ENCODE assay signal across 8 cellular contexts in genomic region chr9:128422022-128422782, GRCh38. TPM values are rescaled to one million over a fixed set of nuclear protein-coding genes. Genes with fewer than 3 reads are reported as not detected.
DNase-seq lines count a peak whose midpoint lies in the region; ATAC-seq, FAIRE-seq and TF ChIP-seq lines count a peak whose summit lies in the region.
"Not testable (repeated sequence)": the region's sequence is repeated elsewhere in the genome, so short reads cannot be mapped to it uniquely, and the experiment has no call there.

No MANE protein-coding gene starts in this region.

- POLR2A ChIA-PET in AG04450 (lab: Yijun Ruan, JAX); HepG2 (lab: Yijun Ruan, JAX): not testable (repeated sequence)
- POLR2A ChIA-PET in PC-9 (lab: Charles Lee; ENCODE audit: unreplicated experiment): interaction anchor here (0.6 kb wide), 1 partner anchor 408 kb away, joined by 4 read pairs; the partner anchor contains the start of gene SPOUT1

- not testable (repeated sequence) for DNase-seq in AG04450 (ENCODE audit: low read depth, low spot score); GM23338 (ENCODE audit: low spot score); PC-9; ascending aorta (ENCODE audit: low spot score in 2 of 2); epithelial cell of prostate (ENCODE audit: low read depth, low spot score); HepG2 (ENCODE audit: low spot score); osteoblast (ENCODE audit: insufficient read length, low spot score, missing footprints); thoracic aorta (ENCODE audit: low spot score)

- not testable (repeated sequence) for H3K4me1 ChIP-seq in GM23338 (ENCODE audit: insufficient read depth)
- H3K4me1 ChIP-seq in PC-9 (replicated peaks; ENCODE audit: insufficient read depth) (peaks cover 12% of the 10 kb centered on the region), ascending aorta (peaks cover 0 to 17% of the 10 kb centered on the region in 2 donors), HepG2 (ENCODE audit: insufficient read depth, low read length) (peaks cover 22% of the 10 kb centered on the region), osteoblast (ENCODE audit: insufficient read depth, low read length) (peaks cover 25% of the 10 kb centered on the region), thoracic aorta (ENCODE audit: control insufficient read depth in 1 of 2, low read depth in 2 of 2) (peaks cover 11 to 26% of the 10 kb centered on the region in 2 donors)

- not testable (repeated sequence) for TF ChIP-seq RAD21 in HepG2 (CRISPR knock-in tag; IDR thresholded peaks at IDR 0.05)

- peak overlapping the region; percentile 60; the same call in 1 of the 2 replicates for H3K9ac ChIP-seq in HepG2 (ENCODE audit: insufficient read depth, low read depth, low read length)

- in situ Hi-C loops in HepG2 (cut with HindIII; ENCODE audit: extremely low pct_ligation_motif_present, low pct_unique_long_range_greater_than_20kb): not testable (repeated sequence)

- not testable (repeated sequence) for H2AFZ ChIP-seq in GM23338; PC-9; HepG2 (ENCODE audit: low read length)
- H2AFZ ChIP-seq in osteoblast (ENCODE audit: low read length): peak overlapping the region; percentile 92

- H3K4me2 ChIP-seq in GM23338: not testable (repeated sequence)
- peak overlapping the region; percentile 94; the same call in 1 of the 2 replicates for H3K4me2 ChIP-seq in PC-9
- H3K4me2 ChIP-seq in HepG2 (ENCODE audit: low read depth, low read length): peak overlapping the region; percentile 84
- peak overlapping the region; percentile 96 for H3K4me2 ChIP-seq in osteoblast (ENCODE audit: insufficient read depth, low read length)

- peaks cover 28% of the 10 kb centered on the region for H3K27me3 Mint-ChIP-seq in GM23338 (ENCODE audit: insufficient read depth, low read depth, poor library complexity)

- CTCF ChIA-PET in AG04450 (lab: Charles Lee): interaction anchor here (0.6 to 3.8 kb wide), 2 partner anchors 16 to 454 kb away, joined by 3 to 30 read pairs; no protein-coding TSS in a partner anchor
- CTCF ChIA-PET in PC-9 (lab: Charles Lee); HepG2 (lab: Yijun Ruan, JAX; ENCODE audit: low intra/inter-chr PET ratio, low total read pairs): not testable (repeated sequence)

- H3K9me3 Mint-ChIP-seq in GM23338: not testable (repeated sequence)

- not testable (repeated sequence) for H3K9me2 ChIP-seq in GM23338 (ENCODE audit: insufficient read depth); PC-9 (ENCODE audit: insufficient read depth)

- 90% methylated on average over 11 of the region's 13 CpGs for WGBS in HepG2 (ENCODE audit: low lambda C conversion rate)

- not testable (repeated sequence) for H4K20me1 ChIP-seq in GM23338 (replicated peaks; ENCODE audit: insufficient read depth); PC-9 (ENCODE audit: insufficient read depth); HepG2 (ENCODE audit: insufficient read depth, low read length); osteoblast (ENCODE audit: insufficient read depth, low read length)

- not testable (repeated sequence) for TF ChIP-seq EP300 in HepG2 (IDR thresholded peaks at IDR 0.05; ENCODE audit: low read depth in 2 of 2, low read length in 2 of 2); HepG2 (CRISPR knock-in tag; IDR thresholded peaks at IDR 0.05; ENCODE audit: borderline replicate concordance)

- ATAC-seq in GM23338; HepG2; thoracic aorta (ENCODE audit: insufficient number of reproducible peaks, low FRiP score, low read depth): not testable (repeated sequence)

- H3K36me3 Mint-ChIP-seq in GM23338 (ENCODE audit: low read depth): not testable (repeated sequence)

- not testable (repeated sequence) for H3K27ac ChIP-seq in AG04450 (ENCODE audit: low read depth, low read length); GM23338 (ENCODE audit: low read depth); PC-9; HepG2 (ENCODE audit: extremely low read length, insufficient read depth, low read length)
- H3K27ac ChIP-seq in ascending aorta: peak overlapping the region; percentile 82
- H3K27ac ChIP-seq in epithelial cell of prostate: peak overlapping the region; percentile 84
- H3K27ac ChIP-seq in osteoblast (ENCODE audit: low read depth, low read length): peak overlapping the region; percentile 86
- peak overlapping the region in 1 of 2 donors; percentile 75 for H3K27ac ChIP-seq in thoracic aorta

- TF ChIP-seq CTCF in AG04450 (IDR thresholded peaks at IDR 0.05; ENCODE audit: low read depth, low read length); GM23338 (conservative IDR thresholded peaks at IDR 0.05; ENCODE audit: low read depth in 2 of 2); PC-9 (conservative IDR thresholded peaks at IDR 0.05); ascending aorta (IDR thresholded peaks at IDR 0.05); HepG2 (CRISPR knock-in tag; IDR thresholded peaks at IDR 0.05); osteoblast (IDR thresholded peaks at IDR 0.05; ENCODE audit: extremely low read depth, low read depth, low read length); thoracic aorta (IDR thresholded peaks at IDR 0.05): not testable (repeated sequence)

- H3K9me3 ChIP-seq in AG04450 (ENCODE audit: control insufficient read depth, insufficient read depth, low read length); PC-9 (ENCODE audit: insufficient read depth, low read depth); ascending aorta; HepG2 (ENCODE audit: low read length); osteoblast (ENCODE audit: low read depth, low read length); thoracic aorta: not testable (repeated sequence)

- not testable (repeated sequence) for TF ChIP-seq POLR2A in HepG2 (IDR thresholded peaks at IDR 0.05; ENCODE audit: insufficient read depth in 1 of 2, low read depth in 2 of 2, low read length in 2 of 2)

- peaks cover 12% of the 10 kb centered on the region; the same call in 1 of the 2 replicates for H3F3A ChIP-seq in GM23338 (replicated peaks; ENCODE audit: low read depth)
- H3F3A ChIP-seq in PC-9 (ENCODE audit: insufficient read depth, low read depth): not testable (repeated sequence)

- peak overlapping the region; percentile 73 for H3K4me3 ChIP-seq in AG04450 (ENCODE audit: low read depth, low read length)
- not testable (repeated sequence) for H3K4me3 ChIP-seq in GM23338; PC-9; HepG2 (replicated peaks in 1 of 3; ENCODE audit: insufficient read depth in 1 of 3, low read depth in 2 of 3, low read length in 3 of 3)
- H3K4me3 ChIP-seq in ascending aorta: peak overlapping the region in 1 of 2 donors; percentile 93
- peak overlapping the region; percentile 97 for H3K4me3 ChIP-seq in osteoblast (ENCODE audit: insufficient read depth, low read length)
- peak overlapping the region; percentile 97 for H3K4me3 ChIP-seq in thoracic aorta

- H3K4me1 Mint-ChIP-seq in GM23338: not testable (repeated sequence)

- not testable (repeated sequence) for FAIRE-seq in HepG2 (lab: Jason Lieb, UNC)

- intact Hi-C loops in PC-9 (cut with micrococcal nuclease; ENCODE audit: unreplicated experiment); ascending aorta (cut with DNase I); HepG2 (cut with micrococcal nuclease; ENCODE audit: unreplicated experiment): not testable (repeated sequence)

- H3K27me3 ChIP-seq in AG04450 (ENCODE audit: control insufficient read depth, insufficient read depth, low read length); PC-9 (ENCODE audit: insufficient read depth, low read depth); ascending aorta; HepG2 (ENCODE audit: control insufficient read depth in 1 of 2, insufficient read depth in 2 of 2, low read length in 2 of 2); osteoblast (ENCODE audit: insufficient read depth, low read length); thoracic aorta (replicated peaks; ENCODE audit: insufficient read depth): not testable (repeated sequence)
- H3K27me3 ChIP-seq in GM23338 (ENCODE audit: insufficient read depth): peaks cover 46% of the 10 kb centered on the region

- not testable (repeated sequence) for H3K36me3 ChIP-seq in GM23338 (ENCODE audit: insufficient read depth); PC-9 (ENCODE audit: low read depth); HepG2 (replicated peaks in 1 of 2; ENCODE audit: control insufficient read depth in 1 of 2, insufficient read depth in 2 of 2, low read length in 2 of 2); thoracic aorta
- H3K36me3 ChIP-seq in ascending aorta (peaks cover 0 to 17% of the 10 kb centered on the region in 2 donors), osteoblast (ENCODE audit: insufficient read depth, low read length) (peaks cover 32% of the 10 kb centered on the region)

- BruUV-seq in PC-9 (replicated peaks; lab: Mats Ljungman, UMichigan) (TSS peak; percentile 40), HepG2 (replicated peaks; lab: Mats Ljungman, UMichigan) (TSS peak; percentile 48)

- H3K79me2 ChIP-seq in GM23338 (replicated peaks; ENCODE audit: insufficient read depth); PC-9 (ENCODE audit: low read depth); HepG2 (ENCODE audit: insufficient read depth, low read length): not testable (repeated sequence)
- H3K79me2 ChIP-seq in osteoblast (ENCODE audit: insufficient read depth, low read length): peaks cover 20% of the 10 kb centered on the region

- H3K4me3 Mint-ChIP-seq in GM23338: peak overlapping the region; percentile 17; the same call in 1 of the 3 replicates

- not testable (repeated sequence) for H3K27ac Mint-ChIP-seq in GM23338

RNA-seq across cellular contexts. Expression of gene CERCAM, which starts 1.5 kb away (rescaled TPM):
- polyA plus RNA-seq in AG04450 (2011; rRNA removed) (54.9 and 72.1 TPM in 2 replicates), GM23338 (2016; fragmentation: Nextera tagmentation; extraction: Ambion mirVana) (2.7 TPM in 2 replicates), HepG2 (2011; rRNA removed) (17.1 and 19.6 TPM in 2 replicates)
- polyA minus RNA-seq in AG04450 (2011; rRNA and poly(A)+ RNA removed): 30.8 and 50.1 TPM in 2 replicates
- total RNA-seq in GM23338 (2014; rRNA removed; shearing (Covaris generic)): 5.6 and 7.9 TPM in 2 replicates
- total RNA-seq in PC-9 (2021) (87.2 and 111 TPM in 2 replicates), ascending aorta (70.5 TPM), HepG2 (2016; rRNA removed; fragmentation: Illumina TruSeq; extraction: Trizol) (4.2 and 9.0 TPM in 2 replicates), osteoblast (186 and 195 TPM in 2 replicates), thoracic aorta (100 to 1,000 TPM in 1 of 2 donors, 10 to 100 TPM in 1; 51.8 to 120 TPM)
- 3.2 and 3.4 TPM in 2 replicates for total RNA-seq in HepG2 (2016; cell fraction: cytosol; rRNA removed; fragmentation: Illumina TruSeq; extraction: Trizol; ENCODE audit: low read depth)
- total RNA-seq in HepG2 (2016; cell fraction: insoluble cytoplasmic fraction; rRNA removed; fragmentation: Illumina TruSeq; extraction: Trizol): 2.8 and 8.0 TPM in 2 replicates
- total RNA-seq in HepG2 (2016; cell fraction: membrane; rRNA removed; fragmentation: Illumina TruSeq; extraction: Trizol): 5.1 TPM in 2 replicates
- total RNA-seq in HepG2 (2016; cell fraction: nucleus; rRNA removed; fragmentation: Illumina TruSeq; extraction: Trizol): 10.5 and 11.6 TPM in 2 replicates
- 15.6 and 24.7 TPM in 2 replicates for polyA plus RNA-seq in HepG2 (2011; cell fraction: cytosol; rRNA removed)
- 52.1 and 62.8 TPM in 2 replicates for polyA plus RNA-seq in HepG2 (2011; cell fraction: nucleus; rRNA removed)
- 5.9 and 7.0 TPM in 2 replicates for polyA plus RNA-seq in HepG2 (2012)
- 4.7 and 5.3 TPM in 2 replicates for polyA plus RNA-seq in HepG2 (2016; cell fraction: cytosol; fragmentation: Illumina TruSeq; extraction: Trizol; ENCODE audit: low read depth)
- 3.9 and 4.0 TPM in 2 replicates for polyA plus RNA-seq in HepG2 (2016; cell fraction: insoluble cytoplasmic fraction; fragmentation: Illumina TruSeq; extraction: Trizol; ENCODE audit: low read depth)
- 6.5 and 7.0 TPM in 2 replicates for polyA plus RNA-seq in HepG2 (2016; cell fraction: membrane; fragmentation: Illumina TruSeq; extraction: Trizol; ENCODE audit: low read depth)
- 18.8 and 19.8 TPM in 2 replicates for polyA plus RNA-seq in HepG2 (2016; cell fraction: nucleus; fragmentation: Illumina TruSeq; extraction: Trizol; ENCODE audit: insufficient read depth, low read depth)
- polyA minus RNA-seq in HepG2 (2011; rRNA and poly(A)+ RNA removed; ENCODE audit: low replicate concordance): 1.3 and 29.5 TPM in 2 replicates
- 9.5 and 10.8 TPM in 2 replicates for polyA minus RNA-seq in HepG2 (2011; cell fraction: cytosol; rRNA and poly(A)+ RNA removed)
- polyA minus RNA-seq in HepG2 (2011; cell fraction: nucleus; rRNA and poly(A)+ RNA removed): 8.8 and 10.6 TPM in 2 replicates

RNA-seq across cellular contexts. Expression of gene ODF2, which starts 33.6 kb away (rescaled TPM):
- polyA plus RNA-seq in AG04450 (2011; rRNA removed) (16.8 and 19.4 TPM in 2 replicates), GM23338 (2016; fragmentation: Nextera tagmentation; extraction: Ambion mirVana) (13.2 and 17.5 TPM in 2 replicates), HepG2 (2011; rRNA removed) (9.8 and 10.0 TPM in 2 replicates)
- 11.3 and 12.0 TPM in 2 replicates for polyA minus RNA-seq in AG04450 (2011; rRNA and poly(A)+ RNA removed)
- total RNA-seq in GM23338 (2014; rRNA removed; shearing (Covaris generic)): 23.5 and 26.9 TPM in 2 replicates
- total RNA-seq in PC-9 (2021) (49.4 and 58.2 TPM in 2 replicates), ascending aorta (26.9 TPM), HepG2 (2016; rRNA removed; fragmentation: Illumina TruSeq; extraction: Trizol) (28.3 and 31.3 TPM in 2 replicates), osteoblast (25.9 and 26.4 TPM in 2 replicates), thoracic aorta (10 to 100 TPM; 22.5 to 36.5 TPM)
- total RNA-seq in HepG2 (2016; cell fraction: cytosol; rRNA removed; fragmentation: Illumina TruSeq; extraction: Trizol; ENCODE audit: low read depth): 6.8 and 10.0 TPM in 2 replicates
- total RNA-seq in HepG2 (2016; cell fraction: insoluble cytoplasmic fraction; rRNA removed; fragmentation: Illumina TruSeq; extraction: Trizol): 28.2 and 33.5 TPM in 2 replicates
- total RNA-seq in HepG2 (2016; cell fraction: membrane; rRNA removed; fragmentation: Illumina TruSeq; extraction: Trizol): 17.0 and 17.8 TPM in 2 replicates
- 32.1 and 38.6 TPM in 2 replicates for total RNA-seq in HepG2 (2016; cell fraction: nucleus; rRNA removed; fragmentation: Illumina TruSeq; extraction: Trizol)
- 3.3 and 3.7 TPM in 2 replicates for polyA plus RNA-seq in HepG2 (2011; cell fraction: cytosol; rRNA removed)
- polyA plus RNA-seq in HepG2 (2011; cell fraction: nucleus; rRNA removed): 69.5 and 91.8 TPM in 2 replicates
- 12.4 and 16.5 TPM in 2 replicates for polyA plus RNA-seq in HepG2 (2012)
- polyA plus RNA-seq in HepG2 (2016; cell fraction: cytosol; fragmentation: Illumina TruSeq; extraction: Trizol; ENCODE audit: low read depth): 5.0 TPM in 2 replicates
- polyA plus RNA-seq in HepG2 (2016; cell fraction: insoluble cytoplasmic fraction; fragmentation: Illumina TruSeq; extraction: Trizol; ENCODE audit: low read depth): 23.7 and 26.7 TPM in 2 replicates
- 7.9 and 9.5 TPM in 2 replicates for polyA plus RNA-seq in HepG2 (2016; cell fraction: membrane; fragmentation: Illumina TruSeq; extraction: Trizol; ENCODE audit: low read depth)
- 69.2 and 78.2 TPM in 2 replicates for polyA plus RNA-seq in HepG2 (2016; cell fraction: nucleus; fragmentation: Illumina TruSeq; extraction: Trizol; ENCODE audit: insufficient read depth, low read depth)
- 4.7 and 19.7 TPM in 2 replicates for polyA minus RNA-seq in HepG2 (2011; rRNA and poly(A)+ RNA removed; ENCODE audit: low replicate concordance)
- polyA minus RNA-seq in HepG2 (2011; cell fraction: cytosol; rRNA and poly(A)+ RNA removed): 3.1 and 3.5 TPM in 2 replicates
- 13.1 and 15.3 TPM in 2 replicates for polyA minus RNA-seq in HepG2 (2011; cell fraction: nucleus; rRNA and poly(A)+ RNA removed)

RNA-seq across cellular contexts. Expression of gene URM1, which starts 51.0 kb away (rescaled TPM):
- polyA plus RNA-seq in AG04450 (2011; rRNA removed) (44.7 and 65.1 TPM in 2 replicates), GM23338 (2016; fragmentation: Nextera tagmentation; extraction: Ambion mirVana) (27.9 and 28.6 TPM in 2 replicates), HepG2 (2011; rRNA removed) (41.3 and 51.5 TPM in 2 replicates)
- polyA minus RNA-seq in AG04450 (2011; rRNA and poly(A)+ RNA removed): 34.3 and 47.8 TPM in 2 replicates
- 45.3 and 47.8 TPM in 2 replicates for total RNA-seq in GM23338 (2014; rRNA removed; shearing (Covaris generic))
- total RNA-seq in PC-9 (2021) (98.1 and 101 TPM in 2 replicates), ascending aorta (37.5 TPM), HepG2 (2016; rRNA removed; fragmentation: Illumina TruSeq; extraction: Trizol) (37.1 and 42.1 TPM in 2 replicates), osteoblast (29.2 and 35.1 TPM in 2 replicates), thoracic aorta (10 to 100 TPM; 25.3 to 71.8 TPM)
- 7.2 and 8.5 TPM in 2 replicates for total RNA-seq in HepG2 (2016; cell fraction: cytosol; rRNA removed; fragmentation: Illumina TruSeq; extraction: Trizol; ENCODE audit: low read depth)
- 34.5 and 46.1 TPM in 2 replicates for total RNA-seq in HepG2 (2016; cell fraction: insoluble cytoplasmic fraction; rRNA removed; fragmentation: Illumina TruSeq; extraction: Trizol)
- total RNA-seq in HepG2 (2016; cell fraction: membrane; rRNA removed; fragmentation: Illumina TruSeq; extraction: Trizol): 23.0 and 25.4 TPM in 2 replicates
- 19.0 and 24.0 TPM in 2 replicates for total RNA-seq in HepG2 (2016; cell fraction: nucleus; rRNA removed; fragmentation: Illumina TruSeq; extraction: Trizol)
- 28.0 and 37.2 TPM in 2 replicates for polyA plus RNA-seq in HepG2 (2011; cell fraction: cytosol; rRNA removed)
- 80.9 and 98.9 TPM in 2 replicates for polyA plus RNA-seq in HepG2 (2011; cell fraction: nucleus; rRNA removed)
- 44.2 and 48.1 TPM in 2 replicates for polyA plus RNA-seq in HepG2 (2012)
- polyA plus RNA-seq in HepG2 (2016; cell fraction: cytosol; fragmentation: Illumina TruSeq; extraction: Trizol; ENCODE audit: low read depth): 12.6 and 15.0 TPM in 2 replicates
- 55.0 and 56.0 TPM in 2 replicates for polyA plus RNA-seq in HepG2 (2016; cell fraction: insoluble cytoplasmic fraction; fragmentation: Illumina TruSeq; extraction: Trizol; ENCODE audit: low read depth)
- polyA plus RNA-seq in HepG2 (2016; cell fraction: membrane; fragmentation: Illumina TruSeq; extraction: Trizol; ENCODE audit: low read depth): 24.9 and 27.1 TPM in 2 replicates
- polyA plus RNA-seq in HepG2 (2016; cell fraction: nucleus; fragmentation: Illumina TruSeq; extraction: Trizol; ENCODE audit: insufficient read depth, low read depth): 49.6 and 53.8 TPM in 2 replicates
- 55.9 and 116 TPM in 2 replicates for polyA minus RNA-seq in HepG2 (2011; rRNA and poly(A)+ RNA removed; ENCODE audit: low replicate concordance)
- polyA minus RNA-seq in HepG2 (2011; cell fraction: cytosol; rRNA and poly(A)+ RNA removed): 13.8 and 16.4 TPM in 2 replicates
- 11.3 and 16.7 TPM in 2 replicates for polyA minus RNA-seq in HepG2 (2011; cell fraction: nucleus; rRNA and poly(A)+ RNA removed)
